ENCODE assay signal across 21 cellular contexts in the genomic region with DNA sequence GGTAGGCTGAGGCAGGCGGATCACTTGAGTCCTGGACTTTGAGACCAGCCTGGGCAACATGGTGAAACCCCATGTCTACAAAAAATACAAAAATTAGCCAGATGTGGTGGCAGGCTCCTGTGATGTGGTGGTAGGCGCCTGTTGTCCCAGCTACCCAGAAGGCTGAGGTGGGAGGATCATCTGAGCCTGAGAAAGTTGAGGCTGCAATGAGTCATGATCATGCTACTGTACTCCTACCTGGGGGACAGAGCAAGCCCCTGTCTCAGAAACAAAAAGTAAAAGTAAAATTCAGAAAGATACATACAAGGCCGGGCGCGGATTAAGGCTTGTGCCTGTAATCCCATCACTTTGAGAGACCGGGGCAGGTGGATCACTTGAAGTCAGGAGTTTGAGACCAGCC. TPM values are rescaled to one million over a fixed set of nuclear protein-coding genes. Genes with fewer than 3 reads are reported as not detected.
DNase-seq lines count a peak whose midpoint lies in the region; ATAC-seq and TF ChIP-seq lines count a peak whose summit lies in the region.
"Had no signal": no experiment of that assay in that cellular context is flagged by ENCODE, and none has a peak within 500 bp of the region (broad histone marks: within the 10 kb centered on the region; RNA-seq: fewer than 3 reads in every experiment).

No MANE protein-coding gene starts in this region.

- H3K27ac Mint-ChIP-seq in activated CD4-positive, alpha-beta memory T cell treated with anti-CD3 and anti-CD28 coated beads for 36 hours: no peak overlapping the region
- no peak overlapping the region for H3K27ac Mint-ChIP-seq in activated CD4-positive, alpha-beta memory T cell treated with anti-CD3 and anti-CD28 coated beads, Interleukin-2, amount 10 ng/mL, durations not matched to agents 7 days and 5 days
- H3K27ac Mint-ChIP-seq in activated naive CD4-positive, alpha-beta T cell treated with anti-CD3 and anti-CD28 coated beads for 36 hours: no peak overlapping the region
- H3K27ac Mint-ChIP-seq in activated T-helper 17 cell treated with anti-CD3 and anti-CD28 coated beads, Interleukin-2, amount 50 U/mL, for 72 hours: no peak overlapping the region
- H3K27ac Mint-ChIP-seq: B cell; CD8-positive, alpha-beta T cell had no signal

- TF ChIP-seq EP300 in esophagus muscularis mucosa (IDR thresholded peaks at IDR 0.05): no peak

- POLR2A ChIA-PET in activated CD4-positive, alpha-beta memory T cell treated with anti-CD3 and anti-CD28 coated beads for 36 hours (lab: Charles Lee): no interaction called here
- POLR2A ChIA-PET in activated CD4-positive, alpha-beta memory T cell treated with anti-CD3 and anti-CD28 coated beads, Interleukin-2, amount 10 ng/mL, durations not matched to agents 7 days and 5 days (lab: Charles Lee): no interaction called here

- H3K9me3 Mint-ChIP-seq in activated CD4-positive, alpha-beta memory T cell treated with anti-CD3 and anti-CD28 coated beads for 36 hours: no peaks in the 10 kb centered on the region
- H3K9me3 Mint-ChIP-seq in activated CD4-positive, alpha-beta memory T cell treated with anti-CD3 and anti-CD28 coated beads, Interleukin-2, amount 10 ng/mL, durations not matched to agents 7 days and 5 days: no peaks in the 10 kb centered on the region
- no peaks in the 10 kb centered on the region for H3K9me3 Mint-ChIP-seq in activated naive CD4-positive, alpha-beta T cell treated with anti-CD3 and anti-CD28 coated beads for 36 hours
- no peaks in the 10 kb centered on the region for H3K9me3 Mint-ChIP-seq in activated T-helper 17 cell treated with anti-CD3 and anti-CD28 coated beads, Interleukin-2, amount 50 U/mL, for 72 hours
- H3K9me3 Mint-ChIP-seq: CD8-positive, alpha-beta T cell had no signal

- no peak for TF ChIP-seq POLR2A in esophagus muscularis mucosa (IDR thresholded peaks at IDR 0.05; ENCODE audit: low read depth)

- WGBS in esophagus muscularis mucosa: 95% methylated on average over 6 of the region's 6 CpGs

- H3K9me3 ChIP-seq in esophagus muscularis mucosa: no peaks in the 10 kb centered on the region
- H3K9me3 ChIP-seq: BLaER1 treated with 17β-estradiol and CSF1 and Interleukin-3, amounts not matched to agents 10 nM and 100 nM had no signal

- ATAC-seq in activated T-helper 17 cell treated with anti-CD3 and anti-CD28 coated beads, Interleukin-2, amount 50 U/mL, for 72 hours (replicated peaks): peak; percentile 72
- no peak for ATAC-seq in GM21528 (IDR thresholded peaks at IDR 0.05; ENCODE audit: low FRiP score, unreplicated experiment)
- no peak for ATAC-seq in HG02981 (IDR thresholded peaks at IDR 0.05; ENCODE audit: unreplicated experiment)
- ATAC-seq: CD8-positive, alpha-beta T cell; GM12878 had no signal

- peaks cover 3% of the 10 kb centered on the region for H3K4me1 Mint-ChIP-seq in activated CD4-positive, alpha-beta memory T cell treated with anti-CD3 and anti-CD28 coated beads for 36 hours (ENCODE audit: low read depth)
- peaks cover 8% of the 10 kb centered on the region for H3K4me1 Mint-ChIP-seq in activated CD4-positive, alpha-beta memory T cell treated with anti-CD3 and anti-CD28 coated beads, Interleukin-2, amount 10 ng/mL, durations not matched to agents 7 days and 5 days
- H3K4me1 Mint-ChIP-seq in activated naive CD4-positive, alpha-beta T cell treated with anti-CD3 and anti-CD28 coated beads for 36 hours (ENCODE audit: low read depth): no peaks in the 10 kb centered on the region
- H3K4me1 Mint-ChIP-seq in activated T-helper 17 cell treated with anti-CD3 and anti-CD28 coated beads, Interleukin-2, amount 50 U/mL, for 72 hours: no peaks in the 10 kb centered on the region
- H3K4me1 Mint-ChIP-seq: B cell had no signal

- peak; percentile 37 for DNase-seq in activated CD4-positive, alpha-beta memory T cell treated with anti-CD3 and anti-CD28 coated beads for 36 hours
- no peak for DNase-seq in activated CD4-positive, alpha-beta memory T cell treated with anti-CD3 and anti-CD28 coated beads, Interleukin-2, amount 10 ng/mL, durations not matched to agents 7 days and 5 days
- peak; percentile 13 for DNase-seq in activated naive CD4-positive, alpha-beta T cell treated with anti-CD3 and anti-CD28 coated beads for 36 hours
- DNase-seq in activated naive CD4-positive, alpha-beta T cell treated with Interleukin-2 at 50 U/mL for 16 hours: no peak
- DNase-seq in esophagus muscularis mucosa (ENCODE audit: extremely low spot score): peak; percentile 81
- DNase-seq: Calu3; CD8-positive, alpha-beta T cell; DMS79 treated with DMSO at 0.1 percent for 48 hours; EL; GM23248; HCEC 1CT; IMR-90 had no signal

- H3K4me3 Mint-ChIP-seq in activated CD4-positive, alpha-beta memory T cell treated with anti-CD3 and anti-CD28 coated beads for 36 hours: no peak overlapping the region
- H3K4me3 Mint-ChIP-seq in activated CD4-positive, alpha-beta memory T cell treated with anti-CD3 and anti-CD28 coated beads, Interleukin-2, amount 10 ng/mL, durations not matched to agents 7 days and 5 days: no peak overlapping the region
- no peak overlapping the region for H3K4me3 Mint-ChIP-seq in activated naive CD4-positive, alpha-beta T cell treated with anti-CD3 and anti-CD28 coated beads for 36 hours
- H3K4me3 Mint-ChIP-seq in activated T-helper 17 cell treated with anti-CD3 and anti-CD28 coated beads, Interleukin-2, amount 50 U/mL, for 72 hours: no peak overlapping the region
- H3K4me3 Mint-ChIP-seq: B cell; CD8-positive, alpha-beta T cell had no signal

- H3K27me3 Mint-ChIP-seq in activated CD4-positive, alpha-beta memory T cell treated with anti-CD3 and anti-CD28 coated beads for 36 hours: no peaks in the 10 kb centered on the region
- no peaks in the 10 kb centered on the region for H3K27me3 Mint-ChIP-seq in activated CD4-positive, alpha-beta memory T cell treated with anti-CD3 and anti-CD28 coated beads, Interleukin-2, amount 10 ng/mL, durations not matched to agents 7 days and 5 days
- no peaks in the 10 kb centered on the region for H3K27me3 Mint-ChIP-seq in activated naive CD4-positive, alpha-beta T cell treated with anti-CD3 and anti-CD28 coated beads for 36 hours (ENCODE audit: low read depth)
- no peaks in the 10 kb centered on the region for H3K27me3 Mint-ChIP-seq in activated T-helper 17 cell treated with anti-CD3 and anti-CD28 coated beads, Interleukin-2, amount 50 U/mL, for 72 hours
- H3K27me3 Mint-ChIP-seq: B cell had no signal

- H3K36me3 Mint-ChIP-seq in activated CD4-positive, alpha-beta memory T cell treated with anti-CD3 and anti-CD28 coated beads for 36 hours: no peaks in the 10 kb centered on the region
- no peaks in the 10 kb centered on the region for H3K36me3 Mint-ChIP-seq in activated CD4-positive, alpha-beta memory T cell treated with anti-CD3 and anti-CD28 coated beads, Interleukin-2, amount 10 ng/mL, durations not matched to agents 7 days and 5 days (ENCODE audit: low read depth)
- H3K36me3 Mint-ChIP-seq in activated naive CD4-positive, alpha-beta T cell treated with anti-CD3 and anti-CD28 coated beads for 36 hours (ENCODE audit: low read depth): no peaks in the 10 kb centered on the region
- H3K36me3 Mint-ChIP-seq in activated T-helper 17 cell treated with anti-CD3 and anti-CD28 coated beads, Interleukin-2, amount 50 U/mL, for 72 hours (ENCODE audit: low read depth): no peaks in the 10 kb centered on the region
- H3K36me3 Mint-ChIP-seq: CD8-positive, alpha-beta T cell had no signal

- CTCF ChIA-PET in activated CD4-positive, alpha-beta memory T cell treated with anti-CD3 and anti-CD28 coated beads for 36 hours (lab: Charles Lee): no interaction called here
- CTCF ChIA-PET in activated CD4-positive, alpha-beta memory T cell treated with anti-CD3 and anti-CD28 coated beads, Interleukin-2, amount 10 ng/mL, durations not matched to agents 7 days and 5 days (lab: Charles Lee): interaction anchor here (0.7 kb wide), 1 partner anchor 17 kb away, joined by 3 read pairs; no protein-coding TSS in a partner anchor
- CTCF ChIA-PET in activated naive CD4-positive, alpha-beta T cell treated with anti-CD3 and anti-CD28 coated beads for 36 hours (lab: Charles Lee): no interaction called here

- intact Hi-C loops in activated CD4-positive, alpha-beta memory T cell treated with anti-CD3 and anti-CD28 coated beads for 36 hours (cut with micrococcal nuclease): no loop called here
- intact Hi-C loops in activated naive CD4-positive, alpha-beta T cell treated with anti-CD3 and anti-CD28 coated beads for 36 hours (cut with micrococcal nuclease): no loop called here
- intact Hi-C loops in esophagus muscularis mucosa (cut with DNase I): no loop called here

- H3K27me3 ChIP-seq in esophagus muscularis mucosa: no peaks in the 10 kb centered on the region
- H3K27me3 ChIP-seq: BLaER1 treated with 17β-estradiol and CSF1 and Interleukin-3, amounts not matched to agents 10 nM and 100 nM had no signal

- H3K27ac ChIP-seq in esophagus muscularis mucosa (replicated peaks in 1 of 4): no peak overlapping the region
- H3K27ac ChIP-seq: BLaER1 treated with 17β-estradiol and CSF1 and Interleukin-3, amounts not matched to agents 10 nM and 100 nM; GM23248 had no signal

- no peaks in the 10 kb centered on the region for H3K36me3 ChIP-seq in esophagus muscularis mucosa
- H3K36me3 ChIP-seq: BLaER1 treated with 17β-estradiol and CSF1 and Interleukin-3, amounts not matched to agents 10 nM and 100 nM had no signal

- H3K4me1 ChIP-seq in esophagus muscularis mucosa: no peaks in the 10 kb centered on the region
- H3K4me1 ChIP-seq: BLaER1 treated with 17β-estradiol and CSF1 and Interleukin-3, amounts not matched to agents 10 nM and 100 nM had no signal

- H3K4me3 ChIP-seq in esophagus muscularis mucosa: no peak overlapping the region
- H3K4me3 ChIP-seq: BLaER1 treated with 17β-estradiol and CSF1 and Interleukin-3, amounts not matched to agents 10 nM and 100 nM; GM12878; GM23248 had no signal

- no peak for TF ChIP-seq CTCF in esophagus muscularis mucosa (IDR thresholded peaks at IDR 0.05)

RNA-seq across cellular contexts. Expression of a gene that starts 6.3 kb away (rescaled TPM):
- total RNA-seq in activated CD4-positive, alpha-beta memory T cell treated with anti-CD3 and anti-CD28 coated beads for 36 hours: under 1 TPM in 1 of 2 experiments, not detected in 1; 0.19 TPM
- not detected for total RNA-seq in activated CD4-positive, alpha-beta memory T cell treated with anti-CD3 and anti-CD28 coated beads, Interleukin-2, amount 10 ng/mL, durations not matched to agents 7 days and 5 days
- total RNA-seq in activated naive CD4-positive, alpha-beta T cell treated with anti-CD3 and anti-CD28 coated beads for 36 hours: under 1 TPM; 0.12 to 0.19 TPM
- total RNA-seq in activated T-helper 17 cell treated with anti-CD3 and anti-CD28 coated beads, Interleukin-2, amount 50 U/mL, for 72 hours: not detected
- total RNA-seq in esophagus muscularis mucosa: not detected
- total RNA-seq: A172; Calu3; CD8-positive, alpha-beta T cell; G401; GM12878; GM23248; H4; IMR-90 had no signal

RNA-seq across cellular contexts. Expression of a gene that starts 49.8 kb away (rescaled TPM):
- not detected for total RNA-seq in activated CD4-positive, alpha-beta memory T cell treated with anti-CD3 and anti-CD28 coated beads for 36 hours
- not detected for total RNA-seq in activated CD4-positive, alpha-beta memory T cell treated with anti-CD3 and anti-CD28 coated beads, Interleukin-2, amount 10 ng/mL, durations not matched to agents 7 days and 5 days
- not detected for total RNA-seq in activated naive CD4-positive, alpha-beta T cell treated with anti-CD3 and anti-CD28 coated beads for 36 hours
- total RNA-seq in activated T-helper 17 cell treated with anti-CD3 and anti-CD28 coated beads, Interleukin-2, amount 50 U/mL, for 72 hours: under 1 TPM in 1 of 2 donors, not detected in 1; 0.63 TPM
- total RNA-seq in esophagus muscularis mucosa: not detected
- total RNA-seq: B cell; Calu3; CD8-positive, alpha-beta T cell; G401; GM12878; GM23248; H4; IMR-90 had no signal

Comparison
In these comparisons a context has a peak if more than half of its experiments do, and no peak if none do; other contexts are left out.
1. DNase-seq: peak in activated CD4-positive, alpha-beta memory T cell treated with anti-CD3 and anti-CD28 coated beads for 36 hours (single experiment), activated naive CD4-positive, alpha-beta T cell treated with anti-CD3 and anti-CD28 coated beads for 36 hours (single experiment) and esophagus muscularis mucosa (single experiment); none in activated CD4-positive, alpha-beta memory T cell treated with anti-CD3 and anti-CD28 coated beads, Interleukin-2, amount 10 ng/mL, durations not matched to agents 7 days and 5 days (single experiment) and activated naive CD4-positive, alpha-beta T cell treated with Interleukin-2 at 50 U/mL for 16 hours (single experiment).